Comparison of ENCODE assay signal across 29 cellular contexts in genomic region chr1:34950428-34950827, GRCh38. TPM values are rescaled to one million over a fixed set of nuclear protein-coding genes. Genes with fewer than 3 reads are reported as not detected.
"Had no signal": no experiment of that assay in that cellular context is flagged by ENCODE, and none has a peak within 500 bp of the region (broad histone marks: within the 10 kb centered on the region; RNA-seq: fewer than 3 reads in every experiment).

No MANE protein-coding gene starts in this region.

- DNase-seq: colonic mucosa; cortex of kidney; dermis blood vessel endothelial cell; dorsolateral prefrontal cortex; effector CD4-positive, alpha-beta T cell; effector CD8-positive, alpha-beta T cell; effector memory CD4-positive, alpha-beta T cell; effector memory CD8-positive, alpha-beta T cell; endodermal cell; erythroblast; esophagus squamous epithelium; foreskin fibroblast; foreskin keratinocyte; foreskin melanocyte; gastrocnemius medialis; glutamatergic neuron; head of caudate nucleus; heart left ventricle; heart right ventricle had no signal

- H3K27me3 ChIP-seq: colonic mucosa, dorsolateral prefrontal cortex, esophagus muscularis mucosa had no signal

- ATAC-seq: effector memory CD8-positive, alpha-beta T cell; esophagus mucosa; foreskin keratinocyte; gastrocnemius medialis; gastroesophageal sphincter; heart left ventricle; heart right ventricle had no signal

- H3K4me3 ChIP-seq: colonic mucosa, coronary artery, dorsolateral prefrontal cortex, esophagus muscularis mucosa, esophagus squamous epithelium, gastrocnemius medialis, gastroesophageal sphincter, heart left ventricle, heart right ventricle had no signal

- H3K27ac ChIP-seq: colonic mucosa, coronary artery, dorsolateral prefrontal cortex, epithelial cell of prostate, esophagus muscularis mucosa, esophagus squamous epithelium, foreskin keratinocyte, gastrocnemius medialis, gastroesophageal sphincter, heart left ventricle, heart right ventricle had no signal

- FAIRE-seq: colon, endometrium, endothelial cell of umbilical vein, frontal cortex had no signal

- H3K4me1 ChIP-seq: colonic mucosa, esophagus muscularis mucosa, esophagus squamous epithelium, foreskin keratinocyte, gastrocnemius medialis, gastroesophageal sphincter, heart left ventricle, heart right ventricle had no signal

- H3K9me3 ChIP-seq: colonic mucosa, esophagus muscularis mucosa, esophagus squamous epithelium, gastroesophageal sphincter, heart left ventricle, heart right ventricle had no signal

- H3K36me3 ChIP-seq: colonic mucosa, esophagus muscularis mucosa, esophagus squamous epithelium, gastrocnemius medialis, gastroesophageal sphincter, heart left ventricle, heart right ventricle had no signal

RNA-seq across cellular contexts. Expression of gene DLGAP3, which starts 21.0 kb away (rescaled TPM):
- total RNA-seq: fibroblast of lung, foreskin keratinocyte had no signal
- polyA plus RNA-seq: fibroblast of lung had no signal
